9 cellular contexts compared by ENCODE assay signal in genomic region chr5:10735569-10736255, GRCh38. TPM values are rescaled to one million over a fixed set of nuclear protein-coding genes. Genes with fewer than 3 reads are reported as not detected.
DNase-seq lines count a peak whose midpoint lies in the region; ATAC-seq and TF ChIP-seq lines count a peak whose summit lies in the region.
"Had no signal": no experiment of that assay in that cellular context is flagged by ENCODE, and none has a peak within 500 bp of the region (broad histone marks: within the 10 kb centered on the region; RNA-seq: fewer than 3 reads in every experiment).

No MANE protein-coding gene starts in this region.

- H2AFZ ChIP-seq in hepatocyte (no peak overlapping the region), GM23248 (no peak overlapping the region)

- H3K27ac ChIP-seq in body of pancreas (peak overlapping the region; percentile 68 to 77 (median 70)), upper lobe of right lung (no peak overlapping the region), hepatocyte (no peak overlapping the region), GM23248 (no peak overlapping the region)

- H3K4me2 ChIP-seq in hepatocyte (no peak overlapping the region), GM23248 (ENCODE audit: unreplicated experiment) (no peak overlapping the region)

- no peak overlapping the region for H3K9ac ChIP-seq in GM23248

- H3K79me2 ChIP-seq in hepatocyte (peaks cover 76% of the 10 kb centered on the region), GM23248 (ENCODE audit: insufficient read depth) (peaks cover 97% of the 10 kb centered on the region)

- ATAC-seq in GM19468 (IDR thresholded peaks at IDR 0.05; ENCODE audit: extremely low read depth, unreplicated experiment) (peak; percentile 70), HG03196 (IDR thresholded peaks at IDR 0.05; ENCODE audit: unreplicated experiment) (peak; percentile 63), body of pancreas (peak; percentile 73), upper lobe of right lung (no peak)

- no peak for TF ChIP-seq POLR2A in body of pancreas (IDR thresholded peaks at IDR 0.05)

- peaks cover 5% of the 10 kb centered on the region; the same call in 1 of the 2 replicates for H3F3A ChIP-seq in GM23248 (ENCODE audit: insufficient read depth)

- CTCF ChIA-PET in GM10248 (lab: Yijun Ruan, JAX) = interaction anchor here (0.9 to 2.2 kb wide), 6 partner anchors 9 to 90 kb away, joined by 3 to 11 read pairs (median 4); no protein-coding TSS in a partner anchor

- H3K4me3 ChIP-seq in body of pancreas = no peak overlapping the region
- H3K4me3 ChIP-seq in upper lobe of right lung = no peak overlapping the region
- no peak overlapping the region for H3K4me3 ChIP-seq in hepatocyte
- H3K4me3 ChIP-seq in GM23248 = no peak overlapping the region

- DNase-seq in GM10248 (ENCODE audit: extremely low spot score) = peak; percentile 62
- DNase-seq in body of pancreas = peak; percentile 53 to 60 (median 58)
- DNase-seq in upper lobe of right lung = no peak
- no peak for DNase-seq in hepatocyte (ENCODE audit: low spot score)
- no peak for DNase-seq in GM23248
- DNase-seq in AG20443 (ENCODE audit: low spot score) = no peak
- DNase-seq: Calu3 had no signal

- H3K9me2 ChIP-seq in hepatocyte (replicated peaks; ENCODE audit: insufficient read depth) (no peaks in the 10 kb centered on the region), GM23248 (ENCODE audit: insufficient read depth) (no peaks in the 10 kb centered on the region)

- peaks cover 14% of the 10 kb centered on the region for H4K20me1 ChIP-seq in hepatocyte (ENCODE audit: insufficient read depth, poor library complexity, severe bottlenecking)
- H4K20me1 ChIP-seq in GM23248 (ENCODE audit: insufficient read depth) = no peaks in the 10 kb centered on the region; the same call in 1 of the 2 replicates

- 21 to 28% methylated on average over 8 of the region's 8 CpGs for WGBS in body of pancreas, 2 donors
- 87% methylated on average over 8 of the region's 8 CpGs for WGBS in hepatocyte (ENCODE audit: low lambda C conversion rate, missing lambda C conversion rate)
- WGBS in GM23248 (ENCODE audit: low coverage in 1 of 2, low lambda C conversion rate in 2 of 2, missing lambda C conversion rate in 2 of 2), 2 experiments = 82 to 84% methylated on average over 8 of the region's 8 CpGs

- H3K36me3 ChIP-seq in body of pancreas (replicated peaks in 1 of 2; ENCODE audit: insufficient read depth in 1 of 2, low read depth in 2 of 2) (peaks cover 0 to 7% of the 10 kb centered on the region in 2 donors), upper lobe of right lung (no peaks in the 10 kb centered on the region), hepatocyte (replicated peaks; ENCODE audit: insufficient read depth, low read depth) (peaks cover 6% of the 10 kb centered on the region), GM23248 (ENCODE audit: low read depth) (peaks cover 26% of the 10 kb centered on the region)

- no peaks in the 10 kb centered on the region for H3K27me3 ChIP-seq in body of pancreas
- H3K27me3 ChIP-seq in upper lobe of right lung = no peaks in the 10 kb centered on the region
- H3K27me3 ChIP-seq in hepatocyte = no peaks in the 10 kb centered on the region
- no peaks in the 10 kb centered on the region for H3K27me3 ChIP-seq in GM23248 (replicated peaks; ENCODE audit: insufficient read depth)

- POLR2A ChIA-PET in GM10248 (lab: Yijun Ruan, JAX) = interaction anchor here (1.0 kb wide), 1 partner anchor 9 kb away, joined by 4 read pairs; no protein-coding TSS in a partner anchor

- H3K4me1 ChIP-seq in body of pancreas (peaks cover 75% of the 10 kb centered on the region), upper lobe of right lung (no peaks in the 10 kb centered on the region), hepatocyte (ENCODE audit: insufficient read depth) (peaks cover 12% of the 10 kb centered on the region), GM23248 (ENCODE audit: insufficient read depth) (no peaks in the 10 kb centered on the region)

- in situ Hi-C loops in GM23248 (cut with MboI) = no loop called here

- TF ChIP-seq CTCF in GM10248 (IDR thresholded peaks at IDR 0.05; ENCODE audit: control extremely low read depth, extremely low read depth, low read depth, missing control alignments) (no peak), body of pancreas (IDR thresholded peaks at IDR 0.05) (peak in 3 of 7 experiments; percentile 18 to 25 (median 24)), upper lobe of right lung (IDR thresholded peaks at IDR 0.05) (no peak), hepatocyte (IDR thresholded peaks at IDR 0.05; ENCODE audit: poor library complexity) (no peak)

- intact Hi-C loops in body of pancreas (cut with DNase I) = no loop called here
- intact Hi-C loops in upper lobe of right lung (cut with DNase I) = no loop called here

- H3K9me3 ChIP-seq in body of pancreas (no peaks in the 10 kb centered on the region), upper lobe of right lung (no peaks in the 10 kb centered on the region), hepatocyte (ENCODE audit: low read depth) (no peaks in the 10 kb centered on the region), GM23248 (ENCODE audit: low read depth) (no peaks in the 10 kb centered on the region)

RNA-seq across cellular contexts. Expression of gene DAP, which starts 25.3 kb away (rescaled TPM):
- total RNA-seq in body of pancreas = 100 to 1,000 TPM in 1 of 2 donors, 10 to 100 TPM in 1; 93.6 to 112 TPM
- 105 TPM for total RNA-seq in upper lobe of right lung
- 69.1 and 74.8 TPM in 2 replicates for total RNA-seq in hepatocyte
- 193 and 196 TPM in 2 replicates for polyA plus RNA-seq in hepatocyte
- total RNA-seq in GM23248 (2014; rRNA removed; shearing (Covaris generic)) = 37.9 and 52.9 TPM in 2 replicates
- 255 and 259 TPM in 2 replicates for polyA plus RNA-seq in GM23248 (2016; fragmentation: Nextera tagmentation; extraction: Ambion mirVana)

Comparison
In these comparisons a context has a peak if more than half of its experiments do, and no peak if none do; other contexts are left out.
1. DNase-seq: peak in GM10248 (single experiment) and body of pancreas (4 of 4); none in upper lobe of right lung (single experiment), hepatocyte (single experiment), GM23248 (single experiment) and AG20443 (single experiment).
2. H3K27ac ChIP-seq: peak in body of pancreas (4 of 4); none in upper lobe of right lung (single experiment), hepatocyte (single experiment) and GM23248 (single experiment).